8 cellular contexts compared by ENCODE assay signal in the genomic region with DNA sequence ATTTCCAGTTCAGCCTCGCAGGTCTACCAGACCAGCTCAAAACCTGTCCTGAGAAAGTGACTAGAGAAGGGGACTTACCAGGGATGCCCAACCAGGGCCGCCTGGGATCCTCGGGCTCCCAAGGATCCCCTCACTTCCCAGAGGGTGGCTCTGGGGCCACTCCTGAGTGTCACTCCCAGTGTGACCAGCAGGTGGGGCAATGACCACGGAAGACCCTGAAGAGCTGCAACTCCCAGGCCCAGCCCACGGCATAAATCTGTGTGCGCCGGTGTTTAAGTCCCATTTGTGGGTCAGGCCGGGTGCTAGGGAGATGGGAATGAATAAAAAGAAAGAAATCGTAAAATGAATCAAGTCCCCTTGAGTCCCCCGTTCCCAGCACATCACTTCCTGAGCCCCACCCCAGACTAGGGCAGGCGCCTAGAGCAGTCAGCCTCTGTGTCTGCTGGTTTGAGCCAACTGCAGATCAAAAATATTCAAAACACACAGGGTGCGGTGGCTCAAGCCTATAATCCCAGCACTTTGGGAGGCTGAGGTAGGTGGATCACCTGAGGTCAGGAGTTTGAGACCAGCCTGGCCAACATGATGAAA. TPM values are rescaled to one million over a fixed set of nuclear protein-coding genes. Genes with fewer than 3 reads are reported as not detected.
DNase-seq lines count a peak whose midpoint lies in the region; ATAC-seq, FAIRE-seq and TF ChIP-seq lines count a peak whose summit lies in the region.

No MANE protein-coding gene starts in this region.

- no peaks in the 10 kb centered on the region for H3K27me3 Mint-ChIP-seq in naive thymus-derived CD4-positive, alpha-beta T cell

- H3K9me3 ChIP-seq in naive thymus-derived CD4-positive, alpha-beta T cell (ENCODE audit: control insufficient read depth in 2 of 3, low read length in 3 of 3): no peaks in the 10 kb centered on the region

- peak; percentile 79 for ATAC-seq in naive thymus-derived CD4-positive, alpha-beta T cell
- no peak for ATAC-seq in HG02870 (IDR thresholded peaks at IDR 0.05; ENCODE audit: unreplicated experiment)

- CTCF ChIA-PET in naive thymus-derived CD4-positive, alpha-beta T cell (lab: Charles Lee): interaction anchor here (0.5 to 9.0 kb wide), 14 partner anchors 10 to 152 kb away, joined by 3 to 137 read pairs (median 4); a partner anchor contains a TSS

- H3K27ac ChIP-seq in naive thymus-derived CD4-positive, alpha-beta T cell (ENCODE audit: low read depth, low read length): peak overlapping the region; percentile 65

- H3K9me3 Mint-ChIP-seq in naive thymus-derived CD4-positive, alpha-beta T cell: no peaks in the 10 kb centered on the region

- no peak overlapping the region for H3K4me3 ChIP-seq in epithelial cell of esophagus (ENCODE audit: low read length)
- H3K4me3 ChIP-seq in naive thymus-derived CD4-positive, alpha-beta T cell (ENCODE audit: low read length): no peak overlapping the region

- TF ChIP-seq CTCF in D721Med (IDR thresholded peaks at IDR 0.05; ENCODE audit: insufficient read depth, missing control alignments) (peak; percentile 86), epithelial cell of esophagus (IDR thresholded peaks at IDR 0.05; ENCODE audit: insufficient read depth, low read depth, low read length, missing control alignments) (peak; percentile 81)

- peaks cover 24 to 84% of the 10 kb centered on the region in 2 donors for H3K4me1 ChIP-seq in naive thymus-derived CD4-positive, alpha-beta T cell (ENCODE audit: control insufficient read depth in 2 of 2, insufficient read depth in 2 of 2, low read length in 2 of 2)

- no peaks in the 10 kb centered on the region for H3K27me3 ChIP-seq in naive thymus-derived CD4-positive, alpha-beta T cell (ENCODE audit: control insufficient read depth in 2 of 2, insufficient read depth in 2 of 2, low read length in 2 of 2)

- H3K4me3 Mint-ChIP-seq in naive thymus-derived CD4-positive, alpha-beta T cell: peak overlapping the region; percentile 40 to 77 (median 71)

- H3K4me1 Mint-ChIP-seq in naive thymus-derived CD4-positive, alpha-beta T cell: peaks cover 55 to 85% (median 77%) of the 10 kb centered on the region in 7 donors

- POLR2A ChIA-PET in naive thymus-derived CD4-positive, alpha-beta T cell (lab: Charles Lee): interaction anchor here (1.3 to 5.2 kb wide), 4 partner anchors 9 to 47 kb away, joined by 3 to 112 read pairs (median 34); a partner anchor contains a TSS

- H3K36me3 Mint-ChIP-seq in naive thymus-derived CD4-positive, alpha-beta T cell: peaks cover under 1 to 26% (median 7%) of the 10 kb centered on the region in 5 donors

- FAIRE-seq in D721Med (lab: Jason Lieb, UNC): no peak

- peaks cover 0 to 10% (median 5%) of the 10 kb centered on the region in 3 experiments for H3K36me3 ChIP-seq in naive thymus-derived CD4-positive, alpha-beta T cell (ENCODE audit: control insufficient read depth in 2 of 3, insufficient read depth in 3 of 3, low read length in 3 of 3)

- intact Hi-C loops in naive thymus-derived CD4-positive, alpha-beta T cell (cut with micrococcal nuclease): loop anchor here (1.0 to 10.0 kb wide), 6 partner anchors 20 to 729 kb away; a partner anchor contains a TSS

- H3K27ac Mint-ChIP-seq in naive thymus-derived CD4-positive, alpha-beta T cell: peak overlapping the region; percentile 79 to 93 (median 89)

- DNase-seq in D721Med (ENCODE audit: insufficient read length, low spot score) (peak; percentile 91), HPDE6-E6E7 (ENCODE audit: extremely low spot score) (peak; percentile 79), NOMO-1 treated with DMSO at 0.1 percent for 48 hours (lab: John Stamatoyannopoulos, UW; ENCODE audit: unreplicated experiment) (peak; percentile 47), epithelial cell of esophagus (ENCODE audit: low read depth) (peak; percentile 76)
- DNase-seq in activated CD8-positive, alpha-beta memory T cell treated with anti-CD3 and anti-CD28 coated beads, Interleukin-2, amount 50 U/mL, for 24 hours (ENCODE audit: extremely low read depth): peak; percentile 55
- peak in 8 of 9 donors; percentile 70 to 83 (median 77) for DNase-seq in naive thymus-derived CD4-positive, alpha-beta T cell
- DNase-seq in stimulated activated naive CD4-positive, alpha-beta T cell (lab: John Stamatoyannopoulos, UW): peak; percentile 55 to 80 (median 74)

RNA-seq across cellular contexts. Expression of a gene that starts 10.7 kb away (rescaled TPM):
- total RNA-seq in naive thymus-derived CD4-positive, alpha-beta T cell: 10 to 100 TPM in 1 of 5 experiments, 1 to 10 TPM in 4; 4.2 to 99.1 (median 4.9) TPM
- polyA plus RNA-seq in naive thymus-derived CD4-positive, alpha-beta T cell: 10 to 100 TPM in 1 of 2 donors, 1 to 10 TPM in 1; 5.1 to 13.2 TPM

RNA-seq across cellular contexts. Expression of a gene that starts 13.1 kb away (rescaled TPM):
- total RNA-seq in naive thymus-derived CD4-positive, alpha-beta T cell: 100 to 1,000 TPM; 203 to 517 (median 266) TPM
- polyA plus RNA-seq in naive thymus-derived CD4-positive, alpha-beta T cell: 100 to 1,000 TPM; 242 to 254 TPM

RNA-seq across cellular contexts. Expression of a gene that starts 21.8 kb away (rescaled TPM):
- total RNA-seq in naive thymus-derived CD4-positive, alpha-beta T cell: 10 to 100 TPM in 1 of 5 experiments, 1 to 10 TPM in 1, not detected in 3; 3.2 to 12.3 TPM
- 1 to 10 TPM in 1 of 2 donors, not detected in 1; 9.7 TPM for polyA plus RNA-seq in naive thymus-derived CD4-positive, alpha-beta T cell

RNA-seq across cellular contexts. Expression of a gene that starts 46.8 kb away (rescaled TPM):
- 1 to 10 TPM in 1 of 5 experiments, under 1 TPM in 3, not detected in 1; 0.11 to 1.3 (median 0.34) TPM for total RNA-seq in naive thymus-derived CD4-positive, alpha-beta T cell
- polyA plus RNA-seq in naive thymus-derived CD4-positive, alpha-beta T cell: under 1 TPM in 1 of 2 donors, not detected in 1; 0.07 TPM
